1 cellular context compared by ENCODE assay signal in the genomic region with DNA sequence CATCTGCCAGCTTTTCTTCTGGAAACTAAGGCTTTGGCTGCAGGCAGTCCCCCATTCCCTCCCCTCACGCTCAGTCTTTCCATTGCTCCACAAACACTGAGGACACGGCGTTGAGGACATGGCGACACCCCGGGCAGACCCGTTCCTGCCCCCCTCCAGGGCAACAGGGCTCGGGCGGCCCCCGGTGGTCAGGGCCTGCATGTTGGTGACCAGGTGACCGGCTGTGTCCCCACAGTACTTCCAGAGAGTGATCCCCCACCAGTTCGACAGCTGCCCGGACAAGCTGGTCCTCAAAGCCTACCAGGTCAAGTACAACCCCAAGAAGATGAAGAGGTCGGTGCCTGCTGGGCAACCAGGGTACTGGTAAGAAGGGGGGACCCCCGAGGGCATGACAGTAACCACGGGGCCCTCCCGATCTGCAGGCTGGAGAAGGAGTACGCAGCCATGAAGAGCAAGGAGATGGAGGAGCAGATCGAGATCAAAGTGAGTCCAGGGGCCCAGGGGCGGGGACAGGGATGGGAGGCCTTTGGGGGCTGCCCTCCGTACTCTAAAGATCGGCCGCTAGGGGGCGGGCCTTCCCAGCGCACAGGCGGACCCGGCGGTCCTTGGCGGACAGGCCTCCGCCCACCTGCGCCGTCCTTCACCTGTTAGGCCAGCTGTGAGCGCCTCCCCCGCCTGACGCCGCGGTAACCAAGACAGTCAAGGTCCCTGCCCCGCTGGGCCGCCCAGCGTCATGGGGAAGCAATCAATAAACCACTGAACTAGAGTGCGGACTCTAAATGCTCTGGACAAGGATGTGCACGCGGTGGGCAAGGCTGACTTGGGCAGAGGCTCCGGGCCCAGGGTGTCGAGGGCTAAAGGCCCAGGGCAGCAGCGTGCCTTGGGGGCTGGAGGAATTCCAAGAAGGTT.
TF ChIP-seq lines count a peak whose summit lies in the region.

No MANE protein-coding gene starts in this region.

TF ChIP-seq in HepG2, 621 proteins besides CTCF, POLR2A, EP300 and RAD21 (continued from another document and continues in another):
- peak; percentile 97 for TF ChIP-seq MXD3 (CRISPR knock-in tag; IDR thresholded peaks at IDR 0.05)
- no peak for TF ChIP-seq PCBP2 (optimal IDR thresholded peaks at IDR 0.05; ENCODE audit: low read depth, low read length, poor library complexity, severe bottlenecking)
- no peak for TF ChIP-seq RBM22 (optimal IDR thresholded peaks at IDR 0.05; ENCODE audit: low read length)
- TF ChIP-seq HNF1B (CRISPR knock-in tag; IDR thresholded peaks at IDR 0.05) = peak; percentile 97
- TF ChIP-seq ELF3 (CRISPR knock-in tag; IDR thresholded peaks at IDR 0.05) = peak; percentile 81; the same call in 1 of the 2 replicates
- peak; percentile 54; the same call in 1 of the 2 replicates for TF ChIP-seq ZSCAN12 (CRISPR knock-in tag; IDR thresholded peaks at IDR 0.05)
- peak; percentile 57; the same call in 1 of the 2 replicates for TF ChIP-seq ELF4 (CRISPR knock-in tag; IDR thresholded peaks at IDR 0.05; ENCODE audit: borderline replicate concordance)
- no peak; the same call in 1 of the 2 replicates for TF ChIP-seq ZZZ3 (CRISPR knock-in tag; IDR thresholded peaks at IDR 0.05; ENCODE audit: borderline replicate concordance)
- TF ChIP-seq ZNF605 (CRISPR knock-in tag; IDR thresholded peaks at IDR 0.05) = peak; percentile 92
- peak; percentile 83 for TF ChIP-seq ZNF121 (CRISPR knock-in tag; IDR thresholded peaks at IDR 0.05)
- peak; percentile 86; the same call in 1 of the 2 replicates for TF ChIP-seq ZNF160 (CRISPR knock-in tag; IDR thresholded peaks at IDR 0.05)
- TF ChIP-seq, protein P1, sequence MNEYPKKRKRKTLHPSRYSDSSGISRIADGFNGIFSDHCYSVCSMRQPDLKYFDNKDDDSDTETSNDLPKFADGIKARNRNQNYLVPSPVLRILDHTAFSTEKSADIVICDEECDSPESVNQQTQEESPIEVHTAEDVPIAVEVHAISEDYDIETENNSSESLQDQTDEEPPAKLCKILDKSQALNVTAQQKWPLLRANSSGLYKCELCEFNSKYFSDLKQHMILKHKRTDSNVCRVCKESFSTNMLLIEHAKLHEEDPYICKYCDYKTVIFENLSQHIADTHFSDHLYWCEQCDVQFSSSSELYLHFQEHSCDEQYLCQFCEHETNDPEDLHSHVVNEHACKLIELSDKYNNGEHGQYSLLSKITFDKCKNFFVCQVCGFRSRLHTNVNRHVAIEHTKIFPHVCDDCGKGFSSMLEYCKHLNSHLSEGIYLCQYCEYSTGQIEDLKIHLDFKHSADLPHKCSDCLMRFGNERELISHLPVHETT (CRISPR knock-in tag; conservative IDR thresholded peaks at IDR 0.05) = peak; percentile 63; the same call in 1 of the 2 replicates
- no peak for TF ChIP-seq FLYWCH1 (CRISPR knock-in tag; IDR thresholded peaks at IDR 0.05)
- 0 out of 2 replicates have a peak, but pooled peaks have one; percentile 27 for TF ChIP-seq PBX2 (CRISPR knock-in tag; IDR thresholded peaks at IDR 0.05)
- peak; percentile 97; the same call in 1 of the 2 replicates for TF ChIP-seq NFKB2 (CRISPR knock-in tag; IDR thresholded peaks at IDR 0.05; ENCODE audit: borderline replicate concordance)
- TF ChIP-seq NPAS2 (CRISPR knock-in tag; IDR thresholded peaks at IDR 0.05; ENCODE audit: borderline replicate concordance) = no peak
- no peak for TF ChIP-seq CSRNP2 (CRISPR knock-in tag; conservative IDR thresholded peaks at IDR 0.05; ENCODE audit: low read depth)
- TF ChIP-seq, protein P2, sequence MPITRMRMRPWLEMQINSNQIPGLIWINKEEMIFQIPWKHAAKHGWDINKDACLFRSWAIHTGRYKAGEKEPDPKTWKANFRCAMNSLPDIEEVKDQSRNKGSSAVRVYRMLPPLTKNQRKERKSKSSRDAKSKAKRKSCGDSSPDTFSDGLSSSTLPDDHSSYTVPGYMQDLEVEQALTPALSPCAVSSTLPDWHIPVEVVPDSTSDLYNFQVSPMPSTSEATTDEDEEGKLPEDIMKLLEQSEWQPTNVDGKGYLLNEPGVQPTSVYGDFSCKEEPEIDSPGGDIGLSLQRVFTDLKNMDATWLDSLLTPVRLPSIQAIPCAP (CRISPR knock-in tag; IDR thresholded peaks at IDR 0.05; ENCODE audit: low read depth) = no peak
- TF ChIP-seq ZEB1 (IDR thresholded peaks at IDR 0.05; ENCODE audit: insufficient replicate concordance, low read depth) = peak; percentile 96
- TF ChIP-seq CHD4 (IDR thresholded peaks at IDR 0.05; ENCODE audit: borderline replicate concordance, low read length) = no peak
- peak; percentile 84; the same call in 1 of the 2 replicates for TF ChIP-seq ZNF101 (CRISPR knock-in tag; IDR thresholded peaks at IDR 0.05; ENCODE audit: borderline replicate concordance, low read depth)
- TF ChIP-seq CBFB (CRISPR knock-in tag; IDR thresholded peaks at IDR 0.05) = peak; percentile 83; the same call in 1 of the 2 replicates
- TF ChIP-seq, protein P3, sequence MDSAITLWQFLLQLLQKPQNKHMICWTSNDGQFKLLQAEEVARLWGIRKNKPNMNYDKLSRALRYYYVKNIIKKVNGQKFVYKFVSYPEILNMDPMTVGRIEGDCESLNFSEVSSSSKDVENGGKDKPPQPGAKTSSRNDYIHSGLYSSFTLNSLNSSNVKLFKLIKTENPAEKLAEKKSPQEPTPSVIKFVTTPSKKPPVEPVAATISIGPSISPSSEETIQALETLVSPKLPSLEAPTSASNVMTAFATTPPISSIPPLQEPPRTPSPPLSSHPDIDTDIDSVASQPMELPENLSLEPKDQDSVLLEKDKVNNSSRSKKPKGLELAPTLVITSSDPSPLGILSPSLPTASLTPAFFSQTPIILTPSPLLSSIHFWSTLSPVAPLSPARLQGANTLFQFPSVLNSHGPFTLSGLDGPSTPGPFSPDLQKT (CRISPR knock-in tag; IDR thresholded peaks at IDR 0.05; ENCODE audit: borderline replicate concordance) = no peak
- TF ChIP-seq ZNF225 (CRISPR knock-in tag; IDR thresholded peaks at IDR 0.05) = peak; percentile 77; the same call in 1 of the 2 replicates
- peak; percentile 57; the same call in 1 of the 2 replicates for TF ChIP-seq FOSL2 (CRISPR knock-in tag; IDR thresholded peaks at IDR 0.05)
- peak; percentile 99 for TF ChIP-seq MTA1 (CRISPR knock-in tag; IDR thresholded peaks at IDR 0.05; ENCODE audit: borderline replicate concordance)
- TF ChIP-seq, protein P4, sequence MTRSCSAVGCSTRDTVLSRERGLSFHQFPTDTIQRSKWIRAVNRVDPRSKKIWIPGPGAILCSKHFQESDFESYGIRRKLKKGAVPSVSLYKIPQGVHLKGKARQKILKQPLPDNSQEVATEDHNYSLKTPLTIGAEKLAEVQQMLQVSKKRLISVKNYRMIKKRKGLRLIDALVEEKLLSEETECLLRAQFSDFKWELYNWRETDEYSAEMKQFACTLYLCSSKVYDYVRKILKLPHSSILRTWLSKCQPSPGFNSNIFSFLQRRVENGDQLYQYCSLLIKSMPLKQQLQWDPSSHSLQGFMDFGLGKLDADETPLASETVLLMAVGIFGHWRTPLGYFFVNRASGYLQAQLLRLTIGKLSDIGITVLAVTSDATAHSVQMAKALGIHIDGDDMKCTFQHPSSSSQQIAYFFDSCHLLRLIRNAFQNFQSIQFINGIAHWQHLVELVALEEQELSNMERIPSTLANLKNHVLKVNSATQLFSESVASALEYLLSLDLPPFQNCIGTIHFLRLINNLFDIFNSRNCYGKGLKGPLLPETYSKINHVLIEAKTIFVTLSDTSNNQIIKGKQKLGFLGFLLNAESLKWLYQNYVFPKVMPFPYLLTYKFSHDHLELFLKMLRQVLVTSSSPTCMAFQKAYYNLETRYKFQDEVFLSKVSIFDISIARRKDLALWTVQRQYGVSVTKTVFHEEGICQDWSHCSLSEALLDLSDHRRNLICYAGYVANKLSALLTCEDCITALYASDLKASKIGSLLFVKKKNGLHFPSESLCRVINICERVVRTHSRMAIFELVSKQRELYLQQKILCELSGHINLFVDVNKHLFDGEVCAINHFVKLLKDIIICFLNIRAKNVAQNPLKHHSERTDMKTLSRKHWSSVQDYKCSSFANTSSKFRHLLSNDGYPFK (CRISPR knock-in tag; IDR thresholded peaks at IDR 0.05; ENCODE audit: borderline replicate concordance) = peak; percentile 76; the same call in 1 of the 2 replicates
- no peak for TF ChIP-seq NBN (conservative IDR thresholded peaks at IDR 0.05)
- 0 out of 2 replicates have a peak, but pooled peaks have one; percentile 28 for TF ChIP-seq GLI4 (CRISPR knock-in tag; IDR thresholded peaks at IDR 0.05; ENCODE audit: borderline replicate concordance)
- TF ChIP-seq, protein P5, sequence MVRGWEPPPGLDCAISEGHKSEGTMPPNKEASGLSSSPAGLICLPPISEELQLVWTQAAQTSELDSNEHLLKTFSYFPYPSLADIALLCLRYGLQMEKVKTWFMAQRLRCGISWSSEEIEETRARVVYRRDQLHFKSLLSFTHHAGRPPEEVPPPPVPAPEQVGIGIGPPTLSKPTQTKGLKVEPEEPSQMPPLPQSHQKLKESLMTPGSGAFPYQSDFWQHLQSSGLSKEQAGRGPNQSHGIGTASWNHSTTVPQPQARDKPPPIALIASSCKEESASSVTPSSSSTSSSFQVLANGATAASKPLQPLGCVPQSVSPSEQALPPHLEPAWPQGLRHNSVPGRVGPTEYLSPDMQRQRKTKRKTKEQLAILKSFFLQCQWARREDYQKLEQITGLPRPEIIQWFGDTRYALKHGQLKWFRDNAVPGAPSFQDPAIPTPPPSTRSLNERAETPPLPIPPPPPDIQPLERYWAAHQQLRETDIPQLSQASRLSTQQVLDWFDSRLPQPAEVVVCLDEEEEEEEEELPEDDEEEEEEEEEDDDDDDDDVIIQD (CRISPR knock-in tag; IDR thresholded peaks at IDR 0.05; ENCODE audit: low read depth) = peak; percentile 59; the same call in 1 of the 2 replicates
- peak; percentile 96 for TF ChIP-seq AKAP8 (CRISPR knock-in tag; IDR thresholded peaks at IDR 0.05)
- no peak; the same call in 1 of the 2 replicates for TF ChIP-seq ZNF317 (CRISPR knock-in tag; IDR thresholded peaks at IDR 0.05)
- TF ChIP-seq SRF (IDR thresholded peaks at IDR 0.05; ENCODE audit: low read depth, low read length) = no peak
- TF ChIP-seq FIP1L1 (IDR thresholded peaks at IDR 0.05; ENCODE audit: borderline replicate concordance, insufficient read depth, low read depth, low read length) = no peak
- 0 out of 2 replicates have a peak, but pooled peaks have one; percentile 70 for TF ChIP-seq ZC3H13 (CRISPR knock-in tag; IDR thresholded peaks at IDR 0.05)
- no peak for TF ChIP-seq CBX2 (IDR thresholded peaks at IDR 0.05; ENCODE audit: low read depth, low read length)
- TF ChIP-seq CBX2 (CRISPR knock-in tag; IDR thresholded peaks at IDR 0.05; ENCODE audit: low read depth) = no peak
- TF ChIP-seq DZIP1 (CRISPR knock-in tag; IDR thresholded peaks at IDR 0.05) = 0 out of 2 replicates have a peak, but pooled peaks have one; percentile 75
- TF ChIP-seq ZNF781 (CRISPR knock-in tag; IDR thresholded peaks at IDR 0.05; ENCODE audit: borderline replicate concordance, not compliant biosample characterization) = no peak
- TF ChIP-seq TEAD3 (CRISPR knock-in tag; optimal IDR thresholded peaks at IDR 0.05; ENCODE audit: borderline replicate concordance) = peak; percentile 85
- TF ChIP-seq SSRP1 (CRISPR knock-in tag; IDR thresholded peaks at IDR 0.05) = peak; percentile 55; the same call in 1 of the 2 replicates
- TF ChIP-seq TCF7 (IDR thresholded peaks at IDR 0.05; ENCODE audit: low read depth) = peak; percentile 39; the same call in 1 of the 2 replicates
- TF ChIP-seq ZNF709 (CRISPR knock-in tag; IDR thresholded peaks at IDR 0.05) = peak; percentile 80; the same call in 1 of the 2 replicates
